10 cellular contexts compared by ENCODE assay signal in the genomic region with DNA sequence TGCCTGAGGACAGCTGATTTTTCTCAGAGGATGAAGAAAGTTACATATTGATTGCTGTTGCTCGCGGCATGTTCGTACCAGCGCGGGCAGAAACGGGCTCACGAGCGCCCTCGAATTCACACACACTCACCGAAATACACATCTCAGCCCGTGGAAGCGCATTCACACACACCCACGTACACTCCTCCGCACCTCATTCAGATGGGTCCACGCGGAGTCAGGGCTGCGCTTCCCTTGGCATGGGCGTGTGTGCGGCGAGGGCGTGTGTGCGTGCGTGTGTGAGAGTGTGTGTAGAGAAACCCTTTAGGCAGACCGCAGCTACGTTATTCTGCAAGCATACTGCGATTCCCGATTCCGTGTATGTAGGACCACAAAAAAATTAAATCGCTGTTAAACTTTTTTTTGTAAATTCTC. TPM values are rescaled to one million over a fixed set of nuclear protein-coding genes. Genes with fewer than 3 reads are reported as not detected.
A peak's percentile ranks its signal among the peaks of the same experiment; 100 is the strongest.
DNase-seq lines count a peak whose midpoint lies in the region; ATAC-seq and TF ChIP-seq lines count a peak whose summit lies in the region.
"Had no signal": no experiment of that assay in that cellular context is flagged by ENCODE, and none has a peak within 500 bp of the region (broad histone marks: within the 10 kb centered on the region; RNA-seq: fewer than 3 reads in every experiment).

No MANE protein-coding gene starts in this region.

- H3K36me3 ChIP-seq in body of pancreas (replicated peaks in 1 of 2; ENCODE audit: insufficient read depth in 1 of 2, low read depth in 2 of 2), result no peaks in the 10 kb centered on the region

- H3K4me3 Mint-ChIP-seq in activated CD4-positive, alpha-beta T cell treated with anti-CD3 and anti-CD28 coated beads, Interleukin-2, amount 10 ng/mL, durations not matched to agents 7 days and 5 days, result no peak overlapping the region

- intact Hi-C loops in body of pancreas (cut with DNase I), result no loop called here

- peak overlapping the region in 1 of 2 donors; percentile 53 for H3K4me3 ChIP-seq in body of pancreas

- ATAC-seq in body of pancreas (peak; percentile 3), left lobe of liver (peak; percentile 5), GM21423 (IDR thresholded peaks at IDR 0.05; ENCODE audit: unreplicated experiment) (no peak)

- CTCF ChIA-PET in activated CD4-positive, alpha-beta T cell treated with anti-CD3 and anti-CD28 coated beads, Interleukin-2, amount 10 ng/mL, durations not matched to agents 7 days and 5 days (lab: Charles Lee), result no interaction called here

- peaks cover 0 to 12% of the 10 kb centered on the region in 2 donors for H3K27me3 ChIP-seq in body of pancreas

- no peak for TF ChIP-seq POLR2A in body of pancreas (IDR thresholded peaks at IDR 0.05)

- H3K27ac ChIP-seq in body of pancreas, result peak overlapping the region in 3 of 4 donors; percentile 38 to 65 (median 52)
- H3K27ac ChIP-seq in temporal lobe (ENCODE audit: low read depth, low read length), result peak overlapping the region; percentile 17

- H3K4me1 ChIP-seq in body of pancreas, result peaks cover 44% of the 10 kb centered on the region

- H3K36me3 Mint-ChIP-seq in activated CD4-positive, alpha-beta T cell treated with anti-CD3 and anti-CD28 coated beads, Interleukin-2, amount 10 ng/mL, durations not matched to agents 7 days and 5 days (ENCODE audit: low read depth), result peaks cover 6% of the 10 kb centered on the region

- no peak for DNase-seq in activated CD4-positive, alpha-beta T cell treated with anti-CD3 and anti-CD28 coated beads, Interleukin-2, amount 10 ng/mL, durations not matched to agents 7 days and 5 days
- DNase-seq in activated CD4-positive, alpha-beta T cell treated with anti-CD3 and anti-CD28 coated beads for 4 hours, result no peak
- DNase-seq in body of pancreas (peak; percentile 13 to 46 (median 21)), left lobe of liver (ENCODE audit: low spot score) (no peak), epidermal melanocyte (ENCODE audit: insufficient read length, low spot score) (no peak), cerebellar cortex (ENCODE audit: low spot score) (no peak)
- DNase-seq: DND-41 had no signal

- peaks cover 3% of the 10 kb centered on the region for H3K9me3 Mint-ChIP-seq in activated CD4-positive, alpha-beta T cell treated with anti-CD3 and anti-CD28 coated beads, Interleukin-2, amount 10 ng/mL, durations not matched to agents 7 days and 5 days

- POLR2A ChIA-PET in activated CD4-positive, alpha-beta T cell treated with anti-CD3 and anti-CD28 coated beads, Interleukin-2, amount 10 ng/mL, durations not matched to agents 7 days and 5 days (lab: Charles Lee), result no interaction called here

- 0 to 1% methylated on average over 25 to 29 of the region's 29 CpGs for WGBS in body of pancreas, 2 donors

- peak overlapping the region; percentile 46 for H3K27ac Mint-ChIP-seq in activated CD4-positive, alpha-beta T cell treated with anti-CD3 and anti-CD28 coated beads, Interleukin-2, amount 10 ng/mL, durations not matched to agents 7 days and 5 days

- H3K4me1 Mint-ChIP-seq in activated CD4-positive, alpha-beta T cell treated with anti-CD3 and anti-CD28 coated beads, Interleukin-2, amount 10 ng/mL, durations not matched to agents 7 days and 5 days, result peaks cover 19% of the 10 kb centered on the region

- peaks cover 55% of the 10 kb centered on the region for H3K27me3 Mint-ChIP-seq in activated CD4-positive, alpha-beta T cell treated with anti-CD3 and anti-CD28 coated beads, Interleukin-2, amount 10 ng/mL, durations not matched to agents 7 days and 5 days

- H3K9me3 ChIP-seq in body of pancreas, result no peaks in the 10 kb centered on the region

- peak in 1 of 7 experiments; percentile 7 for TF ChIP-seq CTCF in body of pancreas (IDR thresholded peaks at IDR 0.05)

RNA-seq across cellular contexts. Expression of a gene that starts 2.1 kb away (rescaled TPM):
- total RNA-seq in activated CD4-positive, alpha-beta T cell treated with anti-CD3 and anti-CD28 coated beads, Interleukin-2, amount 10 ng/mL, durations not matched to agents 7 days and 5 days, result not detected
- total RNA-seq in body of pancreas (10 to 100 TPM in 1 of 2 donors, 1 to 10 TPM in 1; 6.0 to 21.8 TPM), left lobe of liver (0.65 TPM), temporal lobe (84.8 TPM)
- total RNA-seq: LHCN-M2 had no signal

Comparison
In these comparisons a context has a peak if more than half of its experiments do, and no peak if none do; other contexts are left out.
1. DNase-seq: peak in body of pancreas (4 of 4); none in activated CD4-positive, alpha-beta T cell treated with anti-CD3 and anti-CD28 coated beads, Interleukin-2, amount 10 ng/mL, durations not matched to agents 7 days and 5 days (single experiment), activated CD4-positive, alpha-beta T cell treated with anti-CD3 and anti-CD28 coated beads for 4 hours (0 of 2), left lobe of liver (single experiment), epidermal melanocyte (single experiment) and cerebellar cortex (single experiment).